8 cellular contexts compared by ENCODE assay signal in genomic region chr19:58009301-58009665, GRCh38. TPM values are rescaled to one million over a fixed set of nuclear protein-coding genes. Genes with fewer than 3 reads are reported as not detected.
A peak's percentile ranks its signal among the peaks of the same experiment; 100 is the strongest.
DNase-seq lines count a peak whose midpoint lies in the region; ATAC-seq and TF ChIP-seq lines count a peak whose summit lies in the region.

No MANE protein-coding gene starts in this region.

- H3K36me3 ChIP-seq in cardiac muscle cell (peaks cover 6% of the 10 kb centered on the region), brain microvascular endothelial cell (replicated peaks) (peaks cover 12% of the 10 kb centered on the region), thymus (ENCODE audit: control insufficient read depth, insufficient read depth) (peaks cover 16% of the 10 kb centered on the region), Peyer's patch (peaks cover 0 to 25% (median 0%) of the 10 kb centered on the region in 3 donors)

- no peak overlapping the region for H3K27ac ChIP-seq in cardiac muscle cell
- no peak overlapping the region for H3K27ac ChIP-seq in brain microvascular endothelial cell
- peak overlapping the region; percentile 66 for H3K27ac ChIP-seq in layer of hippocampus (ENCODE audit: low read depth, low read length)
- H3K27ac ChIP-seq in thymus (ENCODE audit: low read depth), result peak overlapping the region; percentile 25
- peak overlapping the region in 1 of 4 donors; percentile 63 for H3K27ac ChIP-seq in Peyer's patch

- in situ Hi-C loops in brain microvascular endothelial cell (cut with HindIII; ENCODE audit: low pct_ligation_motif_present, low sequenced_read_pairs), result no loop called here

- H3K4me3 ChIP-seq in cardiac muscle cell, result peak overlapping the region; percentile 31
- peak overlapping the region; percentile 50 for H3K4me3 ChIP-seq in brain microvascular endothelial cell (ENCODE audit: low read depth, low read length)
- peak overlapping the region; percentile 62 for H3K4me3 ChIP-seq in thymus (ENCODE audit: low read length)
- H3K4me3 ChIP-seq in Peyer's patch, result peak overlapping the region in 2 of 4 donors; percentile 51 to 61

- H3K9me3 ChIP-seq in cardiac muscle cell (ENCODE audit: low read depth), result no peaks in the 10 kb centered on the region
- peaks cover 16% of the 10 kb centered on the region for H3K9me3 ChIP-seq in thymus (ENCODE audit: control insufficient read depth)
- peaks cover 0 to 64% (median 22%) of the 10 kb centered on the region in 4 donors for H3K9me3 ChIP-seq in Peyer's patch

- peaks cover 5% of the 10 kb centered on the region for H3K4me1 ChIP-seq in cardiac muscle cell (ENCODE audit: low read depth)
- peaks cover 3% of the 10 kb centered on the region for H3K4me1 ChIP-seq in thymus (ENCODE audit: control insufficient read depth, insufficient read depth, low read length)
- H3K4me1 ChIP-seq in Peyer's patch, result no peaks in the 10 kb centered on the region

- TF ChIP-seq CTCF in cardiac muscle cell (IDR thresholded peaks at IDR 0.05; ENCODE audit: low read depth, low read length) (no peak), brain microvascular endothelial cell (IDR thresholded peaks at IDR 0.05; ENCODE audit: low read depth, low read length, missing control alignments) (no peak), Peyer's patch (IDR thresholded peaks at IDR 0.05) (no peak)

- ATAC-seq in Right ventricle myocardium inferior (no peak), HG03442 (IDR thresholded peaks at IDR 0.05; ENCODE audit: unreplicated experiment) (no peak)

- intact Hi-C loops in Right ventricle myocardium inferior (cut with DNase I), result no loop called here

- DNase-seq in cardiac muscle cell (ENCODE audit: low read depth in 1 of 2, low spot score in 1 of 2), result no peak
- DNase-seq in Right ventricle myocardium inferior (ENCODE audit: missing footprints), result no peak
- no peak for DNase-seq in brain microvascular endothelial cell
- DNase-seq in NCI-H1436 treated with DMSO at 0.1 percent for 48 hours (lab: John Stamatoyannopoulos, UW), result no peak
- no peak for DNase-seq in Peyer's patch

- WGBS in thymus, result 6% methylated on average over 21 of the region's 21 CpGs

- no peaks in the 10 kb centered on the region for H3K27me3 ChIP-seq in cardiac muscle cell
- H3K27me3 ChIP-seq in brain microvascular endothelial cell (replicated peaks), result no peaks in the 10 kb centered on the region
- H3K27me3 ChIP-seq in layer of hippocampus (ENCODE audit: control insufficient read depth, insufficient read depth, low read length), result no peaks in the 10 kb centered on the region
- H3K27me3 ChIP-seq in thymus (ENCODE audit: control insufficient read depth, insufficient read depth), result no peaks in the 10 kb centered on the region
- H3K27me3 ChIP-seq in Peyer's patch, result no peaks in the 10 kb centered on the region

- TF ChIP-seq POLR2A in Peyer's patch (IDR thresholded peaks at IDR 0.05), result no peak

RNA-seq across cellular contexts. Expression of gene ZNF606, which starts 6.7 kb away (rescaled TPM):
- 50.5 and 87.4 TPM in 2 replicates for total RNA-seq in cardiac muscle cell
- polyA plus RNA-seq in cardiac muscle cell, result 30.0 and 31.2 TPM in 2 replicates
- 11.8 TPM for total RNA-seq in Right ventricle myocardium inferior
- 18.8 TPM for polyA plus RNA-seq in thymus
- 10 to 100 TPM; 18.4 to 29.7 (median 20.3) TPM for total RNA-seq in Peyer's patch

RNA-seq across cellular contexts. Expression of gene ZSCAN1, which starts 24.5 kb away (rescaled TPM):
- 31.9 and 38.4 TPM in 2 replicates for total RNA-seq in cardiac muscle cell
- polyA plus RNA-seq in cardiac muscle cell, result 22.0 and 24.6 TPM in 2 replicates
- total RNA-seq in Right ventricle myocardium inferior, result not detected
- polyA plus RNA-seq in thymus, result 1.6 TPM
- total RNA-seq in Peyer's patch, result not detected

RNA-seq across cellular contexts. Expression of gene C19orf18, which starts 34.9 kb away (rescaled TPM):
- total RNA-seq in cardiac muscle cell (1.3 and 1.4 TPM in 2 replicates), Right ventricle myocardium inferior (2.2 TPM), Peyer's patch (1 to 10 TPM in 2 of 4 donors, not detected in 2; 3.1 to 4.0 TPM)
- polyA plus RNA-seq in cardiac muscle cell (2.4 and 3.6 TPM in 2 replicates), thymus (7.7 TPM)

RNA-seq across cellular contexts. Expression of gene ZNF135, which starts 49.8 kb away (rescaled TPM):
- 11.7 and 14.0 TPM in 2 replicates for total RNA-seq in cardiac muscle cell
- polyA plus RNA-seq in cardiac muscle cell, result 10.2 and 11.2 TPM in 2 replicates
- total RNA-seq in Right ventricle myocardium inferior, result 3.7 TPM
- polyA plus RNA-seq in thymus, result 14.6 TPM
- total RNA-seq in Peyer's patch, result 1 to 10 TPM; 1.2 to 6.6 (median 4.0) TPM

Comparison
In these comparisons a context has a peak if more than half of its experiments do, and no peak if none do; other contexts are left out.
1. RNA of gene ZSCAN1, which starts 24.5 kb away (total RNA-seq): 31.9 to 38.4 TPM in cardiac muscle cell; not detected in Right ventricle myocardium inferior (single experiment) and not detected in Peyer's patch; every median in the first group is over 10 times any median in the second.
2. H3K27ac ChIP-seq: peak in layer of hippocampus (single experiment) and thymus (single experiment); none in cardiac muscle cell (single experiment) and brain microvascular endothelial cell (single experiment).